8 cellular contexts compared by ENCODE assay signal in genomic region chr6:151494235-151494950, GRCh38. TPM values are rescaled to one million over a fixed set of nuclear protein-coding genes. Genes with fewer than 3 reads are reported as not detected.
DNase-seq lines count a peak whose midpoint lies in the region; TF ChIP-seq lines count a peak whose summit lies in the region.

No MANE protein-coding gene starts in this region.

- H3K36me3 ChIP-seq in esophagus (ENCODE audit: control insufficient read depth in 2 of 2, insufficient read depth in 2 of 2, low read length in 1 of 2): no peaks in the 10 kb centered on the region
- H3K36me3 ChIP-seq in mucosa of rectum (ENCODE audit: control insufficient read depth in 2 of 2, insufficient read depth in 2 of 2, low read length in 2 of 2): no peaks in the 10 kb centered on the region
- H3K36me3 ChIP-seq in tibial nerve: no peaks in the 10 kb centered on the region

- H3K9me3 ChIP-seq in H9 (ENCODE audit: control insufficient read depth, low read depth, low read length): no peaks in the 10 kb centered on the region
- H3K9me3 ChIP-seq in esophagus (ENCODE audit: control insufficient read depth in 2 of 2, insufficient read depth in 1 of 2, low read depth in 1 of 2, low read length in 1 of 2): no peaks in the 10 kb centered on the region
- H3K9me3 ChIP-seq in mucosa of rectum (ENCODE audit: control insufficient read depth in 2 of 2, low read length in 2 of 2): no peaks in the 10 kb centered on the region
- H3K9me3 ChIP-seq in tibial nerve: no peaks in the 10 kb centered on the region

- no peak overlapping the region for H2AK5ac ChIP-seq in H9 (ENCODE audit: insufficient read length, low read length)

- H3K27ac ChIP-seq in H9 (ENCODE audit: insufficient read length, low read depth, low read length) (no peak overlapping the region), esophagus (ENCODE audit: low read depth in 2 of 2, low read length in 1 of 2) (peak overlapping the region; percentile 15 to 24), mucosa of rectum (ENCODE audit: low read depth in 2 of 2, low read length in 2 of 2) (peak overlapping the region; percentile 58 to 70), tibial nerve (peak overlapping the region; percentile 12 to 84 (median 40))

- no peak overlapping the region for H4K8ac ChIP-seq in H9 (replicated peaks; ENCODE audit: insufficient read length, low read depth, low read length)

- no peak overlapping the region for H3K56ac ChIP-seq in H9 (ENCODE audit: insufficient read length, low read depth, low read length)

- H2BK15ac ChIP-seq in H9 (ENCODE audit: low read depth, low read length): no peak overlapping the region

- H3K14ac ChIP-seq in H9 (ENCODE audit: insufficient read depth, low read length): peak overlapping the region; percentile 81; the same call in 1 of the 2 replicates

- H2BK5ac ChIP-seq in H9 (ENCODE audit: insufficient read length, low read length): no peak overlapping the region

- TF ChIP-seq POLR2A in tibial nerve (IDR thresholded peaks at IDR 0.05): no peak

- H3K4me1 ChIP-seq in H9 (ENCODE audit: insufficient read depth, low read length): no peaks in the 10 kb centered on the region
- H3K4me1 ChIP-seq in esophagus (ENCODE audit: control insufficient read depth in 2 of 2, insufficient read depth in 2 of 2, low read length in 1 of 2): peaks cover 2 to 6% of the 10 kb centered on the region in 2 donors
- no peaks in the 10 kb centered on the region for H3K4me1 ChIP-seq in mucosa of rectum (ENCODE audit: control insufficient read depth in 2 of 2, insufficient read depth in 2 of 2, low read length in 2 of 2)
- peaks cover 0 to 22% (median 0%) of the 10 kb centered on the region in 4 donors for H3K4me1 ChIP-seq in tibial nerve

- no peaks in the 10 kb centered on the region for H3K79me2 ChIP-seq in H9 (ENCODE audit: insufficient read depth, low read length)

- H3T11ph ChIP-seq in H9 (ENCODE audit: low read length): no peak overlapping the region

- peak overlapping the region; percentile 54 for H3K18ac ChIP-seq in H9 (ENCODE audit: insufficient read length, low read depth, low read length)

- H3K27me3 ChIP-seq in H9 (ENCODE audit: insufficient read depth, low read length) (peaks cover 8% of the 10 kb centered on the region; the same call in 1 of the 2 replicates), esophagus (ENCODE audit: control insufficient read depth in 1 of 2, insufficient read depth in 2 of 2, low read length in 2 of 2) (peaks cover 0 to 2% of the 10 kb centered on the region in 2 donors), mucosa of rectum (ENCODE audit: control insufficient read depth in 2 of 2, insufficient read depth in 2 of 2, low read length in 2 of 2) (peaks cover 13 to 17% of the 10 kb centered on the region in 2 donors), tibial nerve (peaks cover 0 to 3% of the 10 kb centered on the region in 2 donors)

- no peaks in the 10 kb centered on the region for H3K36me3 Mint-ChIP-seq in H9 (ENCODE audit: insufficient read depth in 1 of 3, low read depth in 3 of 3)

- no peak overlapping the region for H3K9ac ChIP-seq in H9 (ENCODE audit: extremely low read depth, insufficient read length, low read length)
- peak overlapping the region; percentile 41 to 59 for H3K9ac ChIP-seq in mucosa of rectum (ENCODE audit: low read depth in 1 of 2, low read length in 2 of 2)

- TF ChIP-seq CTCF in AG09309 (IDR thresholded peaks at IDR 0.05; ENCODE audit: control insufficient read depth, insufficient read depth, low read depth, low read length, missing control alignments): no peak
- TF ChIP-seq CTCF in H9 (conservative IDR thresholded peaks at IDR 0.05): no peak
- no peak for TF ChIP-seq CTCF in WI38 (IDR thresholded peaks at IDR 0.05; ENCODE audit: low read depth, low read length)
- no peak for TF ChIP-seq CTCF in tibial nerve (IDR thresholded peaks at IDR 0.05)
- TF ChIP-seq CTCF in GM10266 (IDR thresholded peaks at IDR 0.05; ENCODE audit: control insufficient read depth, insufficient read depth, low read depth, missing control alignments): no peak

- no peak overlapping the region for H4K91ac ChIP-seq in H9 (ENCODE audit: insufficient read length, low read depth, low read length)

- H3K4ac ChIP-seq in H9 (ENCODE audit: low read depth, low read length): no peak overlapping the region

- peak overlapping the region; percentile 65 for H3K4me3 ChIP-seq in AG09309 (ENCODE audit: control insufficient read depth, low read depth, low read length)
- H3K4me3 ChIP-seq in WI38 (ENCODE audit: low read depth, low read length): peak overlapping the region; percentile 63
- H3K4me3 ChIP-seq in esophagus (ENCODE audit: low read depth in 1 of 2, low read length in 2 of 2): peak overlapping the region; percentile 48 to 56
- peak overlapping the region; percentile 56 to 69 for H3K4me3 ChIP-seq in mucosa of rectum (ENCODE audit: low read length in 2 of 2)
- peak overlapping the region; percentile 44 to 72 (median 64) for H3K4me3 ChIP-seq in tibial nerve

- peak overlapping the region; percentile 34 for H2AFZ ChIP-seq in H9 (ENCODE audit: low read length)

- DNase-seq in AG09309 (ENCODE audit: low read depth) (no peak), H9 (peak; percentile 47), tibial nerve (ENCODE audit: low spot score in 2 of 2) (peak; percentile 28 to 38), GM10266 (ENCODE audit: extremely low spot score) (no peak), middle frontal gyrus (ENCODE audit: extremely low spot score, low spot score) (no peak)

- H3K4me1 Mint-ChIP-seq in H9: peaks cover 14 to 19% of the 10 kb centered on the region in 2 experiments

- peak overlapping the region; percentile 63 for H3K4me2 ChIP-seq in H9 (ENCODE audit: insufficient read depth, insufficient read length, low read length)

- H3K23ac ChIP-seq in H9 (ENCODE audit: insufficient read length, low read depth, low read length): no peak overlapping the region

- H4K20me1 ChIP-seq in H9 (ENCODE audit: control insufficient read depth, insufficient read depth, insufficient read length): no peaks in the 10 kb centered on the region

- no peak overlapping the region for H3K27ac Mint-ChIP-seq in H9

- H2BK12ac ChIP-seq in H9 (ENCODE audit: insufficient read length, low read depth, low read length): no peak overlapping the region

- no peaks in the 10 kb centered on the region for H3K79me1 ChIP-seq in H9 (ENCODE audit: insufficient read depth, low read depth, low read length, poor library complexity, severe bottlenecking)

- no peak overlapping the region for H2BK120ac ChIP-seq in H9 (ENCODE audit: low read depth, low read length, poor library complexity, severe bottlenecking)

- H3K27me3 Mint-ChIP-seq in H9 (ENCODE audit: low read depth): peaks cover 47% of the 10 kb centered on the region

- TF ChIP-seq EP300 in tibial nerve (IDR thresholded peaks at IDR 0.05): no peak

- no peak overlapping the region for H2BK20ac ChIP-seq in H9 (ENCODE audit: low read depth, low read length, poor library complexity, severe bottlenecking)

- H3K4me3 Mint-ChIP-seq in H9: peak overlapping the region; percentile 66 to 81

- no peak overlapping the region for H4K5ac ChIP-seq in H9 (ENCODE audit: insufficient read length, low read depth, low read length)

- peaks cover 12% of the 10 kb centered on the region for H3K23me2 ChIP-seq in H9 (ENCODE audit: insufficient read length, low read depth, low read length, poor library complexity, severe bottlenecking)

- H3K9me3 Mint-ChIP-seq in H9: no peaks in the 10 kb centered on the region

- WGBS in H9 (ENCODE audit: extremely low coverage, insufficient read length, low lambda C conversion rate): no CpG with 5 or more reads among the region's 43 CpGs
- 2 to 3% methylated on average over 42 to 43 of the region's 43 CpGs for WGBS in esophagus, 2 donors
- WGBS in tibial nerve, 2 donors: 1% methylated on average over 32 of the region's 43 CpGs

RNA-seq across cellular contexts. Expression of gene CCDC170, which starts 0.6 kb away (rescaled TPM):
- 0.07 and 0.26 TPM in 2 replicates for total RNA-seq in H9 (2021)
- polyA plus RNA-seq in esophagus: under 1 TPM; 0.02 to 0.04 TPM
- total RNA-seq in tibial nerve: 1 to 10 TPM in 3 of 4 donors, under 1 TPM in 1; 0.66 to 3.3 (median 1.4) TPM

RNA-seq across cellular contexts. Expression of gene RMND1, which starts 42.5 kb away (rescaled TPM):
- total RNA-seq in H9 (2021): 25.2 and 27.0 TPM in 2 replicates
- polyA plus RNA-seq in esophagus: 10 to 100 TPM in 1 of 2 donors, 1 to 10 TPM in 1; 9.6 to 10.6 TPM
- 10 to 100 TPM; 18.4 to 31.8 (median 27.0) TPM for total RNA-seq in tibial nerve

Comparison
In these comparisons a context has a peak if more than half of its experiments do, and no peak if none do; other contexts are left out.
1. DNase-seq: peak in H9 (single experiment) and tibial nerve (2 of 2); none in AG09309 (single experiment), GM10266 (single experiment) and middle frontal gyrus (single experiment).
2. Peak in every context shown above with its lines, with median percentiles within 50 percentile points of each other: H3K4me3 ChIP-seq.